Comparison of ENCODE assay signal across 12 cellular contexts in genomic region chr18:36372902-36373301, GRCh38.
DNase-seq lines count a peak whose midpoint lies in the region; ATAC-seq, FAIRE-seq and TF ChIP-seq lines count a peak whose summit lies in the region.
"Had no signal": no experiment of that assay in that cellular context is flagged by ENCODE, and none has a peak within 500 bp of the region (broad histone marks: within the 10 kb centered on the region; RNA-seq: fewer than 3 reads in every experiment).

No MANE protein-coding gene starts in this region.

- H3K36me3 ChIP-seq in bronchial epithelial cell (ENCODE audit: control insufficient read depth, insufficient read depth, low read length), result peaks cover 2% of the 10 kb centered on the region
- H3K36me3 ChIP-seq: SJSA1 had no signal

- no peak for ATAC-seq in GM18870 (IDR thresholded peaks at IDR 0.05; ENCODE audit: unreplicated experiment)
- ATAC-seq in GM21526 (IDR thresholded peaks at IDR 0.05; ENCODE audit: low FRiP score, unreplicated experiment), result no peak

- H3K4me3 ChIP-seq in GM12875 (ENCODE audit: low read depth, low read length), result no peak overlapping the region
- H3K4me3 ChIP-seq in bronchial epithelial cell (ENCODE audit: low read depth, low read length), result no peak overlapping the region
- no peak overlapping the region for H3K4me3 ChIP-seq in skeletal muscle cell (ENCODE audit: low read depth, low read length)
- H3K4me3 ChIP-seq: hepatocyte, SJSA1 had no signal

- DNase-seq in MV-4-11 (lab: John Stamatoyannopoulos, UW) (peak; percentile 86), bronchial epithelial cell (ENCODE audit: low read depth) (peak; percentile 83), skeletal muscle cell (ENCODE audit: low read depth) (peak; percentile 42)
- DNase-seq in effector CD8-positive, alpha-beta T cell (lab: John Stamatoyannopoulos, UW), result no peak
- no peak for DNase-seq in central memory CD4-positive, alpha-beta T cell
- DNase-seq: naive B cell, NCI-H1930 had no signal

- H3K27me3 ChIP-seq in bronchial epithelial cell (ENCODE audit: control insufficient read depth, insufficient read depth, low read length), result no peaks in the 10 kb centered on the region
- H3K27me3 ChIP-seq: hepatocyte, SJSA1 had no signal

- peak; percentile 23; the same call in 1 of the 2 replicates for TF ChIP-seq CTCF in GM12875 (IDR thresholded peaks at IDR 0.05; ENCODE audit: borderline replicate concordance, insufficient read depth, low read depth, low read length)
- TF ChIP-seq CTCF in bronchial epithelial cell (IDR thresholded peaks at IDR 0.05; ENCODE audit: insufficient read depth, low read length, severe bottlenecking), result peak; percentile 50

- peak; percentile 32 for FAIRE-seq in bronchial epithelial cell (lab: Jason Lieb, UNC)

Comparison
In these comparisons a context has a peak if more than half of its experiments do, and no peak if none do; other contexts are left out.
1. DNase-seq: peak in MV-4-11 (single experiment), bronchial epithelial cell (single experiment) and skeletal muscle cell (single experiment); none in effector CD8-positive, alpha-beta T cell (single experiment) and central memory CD4-positive, alpha-beta T cell (single experiment).